8 cellular contexts compared by ENCODE assay signal in the genomic region with DNA sequence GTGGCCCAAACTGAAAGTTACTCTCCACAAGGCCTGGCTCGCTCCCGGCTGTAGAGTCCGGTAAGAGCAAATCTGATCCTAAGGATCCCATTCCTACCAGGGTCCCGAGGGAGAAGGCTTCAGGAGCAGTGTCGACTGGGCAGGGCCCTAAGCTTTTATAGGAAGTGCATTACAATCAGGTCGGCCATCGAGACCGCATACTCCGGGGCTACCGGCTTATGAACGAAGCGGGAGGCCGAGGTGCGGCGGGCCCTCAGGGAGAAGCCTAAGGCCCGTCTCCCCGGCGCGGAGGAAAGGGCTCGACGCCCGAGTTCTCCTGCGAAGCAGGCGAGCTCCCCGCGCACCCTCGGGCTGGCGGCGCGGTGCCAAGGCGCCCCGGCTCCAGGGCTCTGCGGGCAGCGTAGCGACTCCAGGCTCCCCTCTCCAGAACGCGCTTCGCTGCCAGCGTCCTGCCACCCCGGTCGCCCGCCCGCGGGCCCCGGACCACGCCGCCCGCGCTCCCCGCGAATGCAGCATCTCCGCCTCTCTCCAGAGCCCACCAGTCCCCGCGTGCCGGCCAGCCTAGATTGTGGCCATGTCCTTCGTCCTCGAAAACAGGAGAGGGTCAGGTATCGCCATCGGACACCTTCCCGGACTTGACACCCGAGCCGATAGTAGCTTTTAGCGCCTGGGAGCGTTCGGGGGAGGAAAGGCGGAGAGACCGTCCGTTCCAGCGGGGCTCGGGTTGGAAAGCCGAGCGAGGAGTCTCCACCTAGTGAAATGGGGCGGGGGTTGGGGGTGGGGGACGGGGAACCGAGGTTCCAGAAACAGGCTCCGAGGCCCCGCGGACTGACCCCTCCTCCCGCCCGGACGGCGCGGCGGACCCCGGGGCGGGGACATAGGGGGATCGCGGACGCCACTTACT. TPM values are rescaled to one million over a fixed set of nuclear protein-coding genes. Genes with fewer than 3 reads are reported as not detected.
DNase-seq lines count a peak whose midpoint lies in the region; ATAC-seq and TF ChIP-seq lines count a peak whose summit lies in the region.

No MANE protein-coding gene starts in this region.

- H3K9ac ChIP-seq in colonic mucosa (ENCODE audit: low read depth in 2 of 2, low read length in 2 of 2) = peak overlapping the region; percentile 73 to 81

- H3K27ac ChIP-seq in VCaP (peak overlapping the region; percentile 91), colonic mucosa (peak overlapping the region; percentile 83)

- H3K27ac Mint-ChIP-seq in HFFc6 = peak overlapping the region; percentile 88

- H3K9me3 Mint-ChIP-seq in HFFc6 = no peaks in the 10 kb centered on the region

- ATAC-seq in left colon = peak; percentile 15

- H3K4me1 Mint-ChIP-seq in HFFc6 (ENCODE audit: low read depth) = peaks cover 46% of the 10 kb centered on the region

- H3K4me3 Mint-ChIP-seq in HFFc6 = peak overlapping the region; percentile 93

- H3K4me1 ChIP-seq in colonic mucosa = no peaks in the 10 kb centered on the region

- H3K27me3 ChIP-seq in colonic mucosa = no peaks in the 10 kb centered on the region

- no peaks in the 10 kb centered on the region for H3K9me3 ChIP-seq in colonic mucosa

- DNase-seq in AG20443 (ENCODE audit: low spot score) (peak; percentile 42), HFFc6 (peak; percentile 28), colonic mucosa (peak; percentile 62), left colon (peak in 1 of 2 donors; percentile 69), superior temporal gyrus (ENCODE audit: extremely low spot score) (no peak), SKM-1 (lab: John Stamatoyannopoulos, UW; ENCODE audit: unreplicated experiment) (no peak)
- peak; percentile 22 to 25 for DNase-seq in stimulated activated CD4-positive, alpha-beta T cell treated with anti-CD3 and anti-CD28 coated beads, Interleukin-2, amount 100 ng/mL, for 24 hours

- peaks cover 9% of the 10 kb centered on the region; the same call in 1 of the 2 replicates for H3K36me3 Mint-ChIP-seq in HFFc6 (ENCODE audit: low read depth)

- H3K4me3 ChIP-seq in colonic mucosa = peak overlapping the region; percentile 85

- no peak for TF ChIP-seq CTCF in HFFc6 (IDR thresholded peaks at IDR 0.05)
- TF ChIP-seq CTCF in VCaP (conservative IDR thresholded peaks at IDR 0.05) = no peak
- no peak for TF ChIP-seq CTCF in colonic mucosa (IDR thresholded peaks at IDR 0.05)

- intact Hi-C loops in colonic mucosa (cut with DNase I) (loop anchor here (5.0 to 10.0 kb wide), 3 partner anchors 389 to 1759 kb away; no protein-coding TSS in a partner anchor), left colon (cut with DNase I, micrococcal nuclease) (loop anchor here in 1 of 2 donors (10.0 kb wide), 1 partner anchor 1959 kb away; no protein-coding TSS in a partner anchor)

- H3K27me3 Mint-ChIP-seq in HFFc6 (ENCODE audit: insufficient read depth) = peaks cover 3% of the 10 kb centered on the region; the same call in 1 of the 2 replicates

- no peaks in the 10 kb centered on the region for H3K36me3 ChIP-seq in colonic mucosa

RNA-seq across cellular contexts. Expression of gene EFNB2, which starts 1.3 kb away (rescaled TPM):
- 10 to 100 TPM in 5 of 6 experiments, 1 to 10 TPM in 1; 8.1 to 32.5 (median 30.6) TPM for total RNA-seq in HFFc6 (2021; fragmentation: NEBNext Ultra II Directional; extraction: Animal tissue kit (Norgen Biotek cat#: 25700))
- total RNA-seq in colonic mucosa (100 to 1,000 TPM in 1 of 2 donors, 10 to 100 TPM in 1; 41.8 to 104 TPM), left colon (10 to 100 TPM; 85.0 to 97.1 TPM)

RNA-seq across cellular contexts. Expression of gene ARGLU1, which starts 33.7 kb away (rescaled TPM):
- total RNA-seq in HFFc6 (2021; fragmentation: NEBNext Ultra II Directional; extraction: Animal tissue kit (Norgen Biotek cat#: 25700)) = 10 to 100 TPM; 30.3 to 39.4 (median 38.0) TPM
- total RNA-seq in colonic mucosa (10 to 100 TPM; 58.7 to 60.0 TPM), left colon (10 to 100 TPM; 70.0 to 80.8 TPM)

Comparison
In these comparisons a context has a peak if more than half of its experiments do, and no peak if none do; other contexts are left out.
1. DNase-seq: peak in AG20443 (single experiment), HFFc6 (single experiment), colonic mucosa (single experiment) and stimulated activated CD4-positive, alpha-beta T cell treated with anti-CD3 and anti-CD28 coated beads, Interleukin-2, amount 100 ng/mL, for 24 hours (2 of 2); none in superior temporal gyrus (single experiment) and SKM-1 (single experiment).